Comparison of ENCODE assay signal across 8 cellular contexts in genomic region chr7:98282727-98283126, GRCh38. TPM values are rescaled to one million over a fixed set of nuclear protein-coding genes. Genes with fewer than 3 reads are reported as not detected.
A peak's percentile ranks its signal among the peaks of the same experiment; 100 is the strongest.
DNase-seq lines count a peak whose midpoint lies in the region; ATAC-seq and TF ChIP-seq lines count a peak whose summit lies in the region.

No MANE protein-coding gene starts in this region.

- H3K27me3 ChIP-seq in GM23338 (ENCODE audit: insufficient read depth) = no peaks in the 10 kb centered on the region
- no peaks in the 10 kb centered on the region for H3K27me3 ChIP-seq in hepatocyte
- no peaks in the 10 kb centered on the region for H3K27me3 ChIP-seq in skeletal muscle tissue (ENCODE audit: control insufficient read depth in 3 of 3, insufficient read depth in 3 of 3, low read length in 3 of 3)

- H3K79me2 ChIP-seq in GM23338 (replicated peaks; ENCODE audit: insufficient read depth) (peaks cover 43% of the 10 kb centered on the region), hepatocyte (peaks cover 60% of the 10 kb centered on the region)

- peaks cover 40% of the 10 kb centered on the region for H3K4me1 Mint-ChIP-seq in GM23338
- peaks cover 40% of the 10 kb centered on the region for H3K4me1 Mint-ChIP-seq in activated B cell treated with CpG ODN at 0.5 μM for 24 hours

- H3F3A ChIP-seq in GM23338 (replicated peaks; ENCODE audit: low read depth) = 0 out of 2 replicates have a peak, but pooled peaks cover 4% of the 10 kb centered on the region

- H3K4me2 ChIP-seq in GM23338 (peak overlapping the region; percentile 90), hepatocyte (peak overlapping the region; percentile 96)

- WGBS in hepatocyte (ENCODE audit: low lambda C conversion rate, missing lambda C conversion rate) = 31% methylated on average over 16 of the region's 16 CpGs

- DNase-seq in GM23338 (ENCODE audit: low spot score) (no peak), activated B cell treated with CpG ODN at 0.5 μM for 24 hours (no peak), hepatocyte (ENCODE audit: low spot score) (peak; percentile 13), T1000 (lab: John Stamatoyannopoulos, UW) (no peak), pons (ENCODE audit: low spot score) (no peak)

- TF ChIP-seq CTCF in GM23338 (conservative IDR thresholded peaks at IDR 0.05; ENCODE audit: low read depth in 2 of 2) = no peak
- no peak for TF ChIP-seq CTCF in activated B cell treated with CpG ODN at 0.5 μM for 24 hours (IDR thresholded peaks at IDR 0.05)
- no peak for TF ChIP-seq CTCF in hepatocyte (IDR thresholded peaks at IDR 0.05; ENCODE audit: poor library complexity)

- H3K9me3 Mint-ChIP-seq in GM23338 = no peaks in the 10 kb centered on the region; the same call in 2 of the 3 replicates
- H3K9me3 Mint-ChIP-seq in activated B cell treated with CpG ODN at 0.5 μM for 24 hours = no peaks in the 10 kb centered on the region

- no peak overlapping the region for H3K27ac ChIP-seq in GM23338 (ENCODE audit: low read depth)
- peak overlapping the region; percentile 95 for H3K27ac ChIP-seq in hepatocyte
- peak overlapping the region; percentile 96 for H3K27ac ChIP-seq in skeletal muscle tissue (ENCODE audit: low read depth, low read length)

- intact Hi-C loops in activated B cell treated with CpG ODN at 0.5 μM for 24 hours (cut with micrococcal nuclease) = loop anchor here (10.0 kb wide), 1 partner anchor 1168 kb away; the partner anchor contains the start of gene SDHAF3

- H4K20me1 ChIP-seq in GM23338 (replicated peaks; ENCODE audit: insufficient read depth) (peaks cover 14% of the 10 kb centered on the region; the same call in 1 of the 2 replicates), hepatocyte (ENCODE audit: insufficient read depth, poor library complexity, severe bottlenecking) (peaks cover 50% of the 10 kb centered on the region)

- H3K36me3 ChIP-seq in GM23338 (ENCODE audit: insufficient read depth) = no peaks in the 10 kb centered on the region
- H3K36me3 ChIP-seq in hepatocyte (replicated peaks; ENCODE audit: insufficient read depth, low read depth) = no peaks in the 10 kb centered on the region
- H3K36me3 ChIP-seq in skeletal muscle tissue (ENCODE audit: control insufficient read depth in 3 of 3, insufficient read depth in 3 of 3, low read length in 3 of 3) = peaks cover 0 to 4% (median 0%) of the 10 kb centered on the region in 3 donors

- H3K27ac Mint-ChIP-seq in GM23338 (no peak overlapping the region), activated B cell treated with CpG ODN at 0.5 μM for 24 hours (peak overlapping the region; percentile 75)

- H3K9me3 ChIP-seq in hepatocyte (ENCODE audit: low read depth) = no peaks in the 10 kb centered on the region
- no peaks in the 10 kb centered on the region for H3K9me3 ChIP-seq in skeletal muscle tissue (ENCODE audit: control insufficient read depth in 3 of 3, low read length in 3 of 3)

- H3K9ac ChIP-seq in skeletal muscle tissue (ENCODE audit: low read depth in 1 of 3, low read length in 3 of 3) = peak overlapping the region; percentile 89 to 94 (median 94)

- H3K4me1 ChIP-seq in GM23338 (ENCODE audit: insufficient read depth) (peaks cover 25% of the 10 kb centered on the region), hepatocyte (ENCODE audit: insufficient read depth) (peaks cover 46% of the 10 kb centered on the region), skeletal muscle tissue (ENCODE audit: control insufficient read depth in 3 of 3, insufficient read depth in 3 of 3, low read length in 3 of 3) (peaks cover 56 to 64% (median 57%) of the 10 kb centered on the region in 3 donors)

- H3K36me3 Mint-ChIP-seq in GM23338 (ENCODE audit: low read depth) (peaks cover 8% of the 10 kb centered on the region), activated B cell treated with CpG ODN at 0.5 μM for 24 hours (ENCODE audit: low read depth) (peaks cover 1% of the 10 kb centered on the region)

- CTCF ChIA-PET in activated B cell treated with CpG ODN at 0.5 μM for 24 hours (lab: Charles Lee) = no interaction called here

- H3K4me3 ChIP-seq in GM23338 (peak overlapping the region; percentile 83), hepatocyte (peak overlapping the region; percentile 98), skeletal muscle tissue (ENCODE audit: low read length in 3 of 3) (peak overlapping the region; percentile 79 to 91 (median 89))

- H3K4me3 Mint-ChIP-seq in GM23338 (peak overlapping the region; percentile 93), activated B cell treated with CpG ODN at 0.5 μM for 24 hours (peak overlapping the region; percentile 85)

- POLR2A ChIA-PET in activated B cell treated with CpG ODN at 0.5 μM for 24 hours (lab: Charles Lee) = interaction anchor here (0.6 to 1.4 kb wide), 2 partner anchors 30 to 37 kb away, joined by 3 to 6 read pairs; partner anchors contain the start of gene TECPR1

- H3K27me3 Mint-ChIP-seq in GM23338 (ENCODE audit: insufficient read depth, low read depth, poor library complexity) (peaks cover 16% of the 10 kb centered on the region), activated B cell treated with CpG ODN at 0.5 μM for 24 hours (no peaks in the 10 kb centered on the region)

- ATAC-seq in GM23338 (no peak), activated B cell treated with CpG ODN at 0.5 μM for 24 hours (ENCODE audit: low read depth) (no peak), HG03097 (IDR thresholded peaks at IDR 0.05; ENCODE audit: low FRiP score, unreplicated experiment) (no peak), esophagus mucosa (no peak)

- H2AFZ ChIP-seq in GM23338 = no peak overlapping the region
- H2AFZ ChIP-seq in hepatocyte = no peak overlapping the region

- H3K9me2 ChIP-seq in GM23338 (ENCODE audit: insufficient read depth) (no peaks in the 10 kb centered on the region), hepatocyte (replicated peaks; ENCODE audit: insufficient read depth) (no peaks in the 10 kb centered on the region)

RNA-seq across cellular contexts. Expression of gene BRI3, which starts 1.2 kb away (rescaled TPM):
- total RNA-seq in GM23338 (2014; rRNA removed; shearing (Covaris generic)) = 21.7 and 25.2 TPM in 2 replicates
- polyA plus RNA-seq in GM23338 (2016; fragmentation: Nextera tagmentation; extraction: Ambion mirVana) (66.1 and 141 TPM in 2 replicates), hepatocyte (101 and 104 TPM in 2 replicates)
- total RNA-seq in activated B cell treated with CpG ODN at 0.5 μM for 24 hours (53.7 and 55.9 TPM in 2 replicates), hepatocyte (71.5 and 84.0 TPM in 2 replicates), skeletal muscle tissue (34.4 TPM), esophagus mucosa (91.1 TPM)

RNA-seq across cellular contexts. Expression of gene TECPR1, which starts 30.7 kb away (rescaled TPM):
- total RNA-seq in GM23338 (2014; rRNA removed; shearing (Covaris generic)) = 8.3 and 24.4 TPM in 2 replicates
- polyA plus RNA-seq in GM23338 (2016; fragmentation: Nextera tagmentation; extraction: Ambion mirVana) (4.4 and 4.6 TPM in 2 replicates), hepatocyte (9.8 and 11.3 TPM in 2 replicates)
- total RNA-seq in activated B cell treated with CpG ODN at 0.5 μM for 24 hours (24.6 and 34.5 TPM in 2 replicates), hepatocyte (6.0 and 10.7 TPM in 2 replicates), skeletal muscle tissue (15.1 TPM), esophagus mucosa (15.7 TPM)
